Comparison of ENCODE assay signal across 27 cellular contexts in genomic region chr4:96845798-96846197, GRCh38.
"Had no signal": no experiment of that assay in that cellular context is flagged by ENCODE, and none has a peak within 500 bp of the region (broad histone marks: within the 10 kb centered on the region; RNA-seq: fewer than 3 reads in every experiment).

No MANE protein-coding gene starts in this region.

- H3K4me3 ChIP-seq: stomach, suprapubic skin, testis, thoracic aorta, thyroid gland, tibial artery, tibial nerve, transverse colon, upper lobe of left lung, upper lobe of right lung, uterus, vagina had no signal

- DNase-seq: stimulated activated CD4-positive, alpha-beta T cell treated with anti-CD3 and anti-CD28 coated beads, Interleukin-2, amount 100 ng/mL, for 48 hours; stimulated activated CD4-positive, alpha-beta T cell treated with anti-CD3 and anti-CD28 coated beads, Interleukin-4, amount 100 ng/mL, for 1 hour; stimulated activated CD4-positive, alpha-beta T cell treated with anti-CD3 and anti-CD28 coated beads, Interleukin-4, amount 100 ng/mL, for 24 hours; stimulated activated CD4-positive, alpha-beta T cell treated with anti-CD3 and anti-CD28 coated beads, Interleukin-4, amount 100 ng/mL, for 4 hours; stimulated activated CD8-positive, alpha-beta memory T cell treated with anti-CD3 and anti-CD28 coated beads, Interleukin-4, amount 100 ng/mL, for 48 hours; stimulated activated naive B cell treated with anti-CD40 and anti-IgM and Interleukin-4, amounts not matched to agents 10 μg/mL and 1 μg/mL and 100 μg/mL, for 72 hours; stimulated activated naive CD4-positive, alpha-beta T cell; stimulated activated naive CD4-positive, alpha-beta T cell treated with Interleukin-2 at 50 U/mL for 16 hours; stimulated activated naive CD8-positive, alpha-beta T cell treated with anti-CD3 and anti-CD28 coated beads, Interleukin-15, amount 100 ng/mL, for 72 hours; stimulated activated naive CD8-positive, alpha-beta T cell treated with anti-CD3 and anti-CD28 coated beads, Interleukin-15, Interleukin-2, amounts not matched to agents 100 U/mL and 50 U/mL, for 24 hours; stomach; substantia nigra; testis; thyroid gland; tibial artery; transverse colon; trophoblast cell; upper lobe of left lung; upper lobe of right lung; uterus had no signal

- H3K27ac ChIP-seq: stomach, suprapubic skin, testis, thoracic aorta, thyroid gland, tibial artery, tibial nerve, transverse colon, upper lobe of left lung, upper lobe of right lung, uterus, vagina had no signal

- H3K9me3 ChIP-seq: stomach, suprapubic skin, testis, thoracic aorta, thyroid gland, tibial artery, tibial nerve, transverse colon, upper lobe of left lung, upper lobe of right lung, uterus, vagina had no signal

- H3K36me3 ChIP-seq: stomach, suprapubic skin, thoracic aorta, thyroid gland, tibial artery, tibial nerve, transverse colon, upper lobe of left lung, upper lobe of right lung, uterus, vagina had no signal

- H3K27me3 ChIP-seq: stomach, suprapubic skin, testis, thyroid gland, tibial artery, tibial nerve, transverse colon, upper lobe of left lung, upper lobe of right lung, uterus, vagina had no signal

- ATAC-seq: stimulated activated effector memory CD8-positive, alpha-beta T cell treated with anti-CD3 and anti-CD28 coated beads, Interleukin-12 subunit alpha, Interleukin-12 subunit beta, amount 100 ng/mL, for 72 hours; stimulated activated memory B cell treated with anti-CD40 and anti-IgM and Interleukin-4, amounts not matched to agents 10 μg/mL and 1 μg/mL and 100 μg/mL, for 72 hours; stimulated activated naive B cell treated with anti-CD40 and anti-IgM and Interleukin-4, amounts not matched to agents 10 μg/mL and 1 μg/mL and 100 μg/mL, for 72 hours; stimulated activated naive CD8-positive, alpha-beta T cell treated with anti-CD3 and anti-CD28 coated beads, Interleukin-15, amount 100 ng/mL, for 72 hours; stimulated activated naive CD8-positive, alpha-beta T cell treated with anti-CD3 and anti-CD28 coated beads, Interleukin-15, Interleukin-2, amounts not matched to agents 100 U/mL and 50 U/mL, for 24 hours; upper lobe of right lung had no signal

- FAIRE-seq: urothelium cell line had no signal

- H3K4me1 ChIP-seq: stomach, suprapubic skin, testis, thyroid gland, tibial artery, tibial nerve, transverse colon, upper lobe of left lung, upper lobe of right lung, uterus, vagina had no signal
